In the genomic region with DNA sequence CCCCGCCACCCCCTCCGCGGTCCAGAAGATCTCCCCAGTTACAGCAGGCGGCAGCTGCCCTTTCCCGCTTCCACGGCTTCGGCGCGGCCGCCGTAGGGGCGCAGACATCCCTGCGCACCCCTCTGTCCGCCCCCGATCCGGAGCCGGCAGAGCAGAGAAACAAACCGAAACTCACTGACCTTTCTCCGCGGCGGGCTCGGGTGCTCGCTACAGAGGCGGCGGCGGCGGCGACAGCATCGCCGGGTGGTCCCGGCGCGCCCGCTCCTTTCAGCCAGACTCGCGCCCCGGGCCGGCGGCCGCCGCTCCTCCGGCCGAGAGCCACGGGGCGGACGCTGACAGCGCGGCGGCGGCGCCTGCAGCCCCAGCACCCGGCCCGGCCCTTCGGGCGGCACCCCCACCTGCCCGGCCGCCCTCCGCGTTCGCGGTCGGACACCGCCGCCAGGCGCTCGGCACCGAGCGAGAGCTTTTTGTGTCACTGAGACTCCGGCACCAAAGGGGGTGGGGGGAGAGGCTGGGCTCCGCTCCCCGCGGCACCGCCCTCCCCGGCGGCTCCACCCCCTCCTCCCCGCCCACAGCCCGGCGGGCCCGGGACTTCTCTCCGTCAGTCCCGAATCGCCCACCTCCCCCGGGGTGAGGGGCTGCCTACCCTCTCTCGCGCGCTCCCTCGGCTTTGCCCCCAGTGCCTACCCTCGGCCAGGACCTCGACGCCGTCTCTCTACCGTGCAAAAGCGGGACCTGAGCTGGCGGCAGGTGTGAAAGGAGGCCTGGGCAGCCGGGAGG, we compare ENCODE assay signal across 8 cellular contexts. TPM values are rescaled to one million over a fixed set of nuclear protein-coding genes. Genes with fewer than 3 reads are reported as not detected.
DNase-seq lines count a peak whose midpoint lies in the region; ATAC-seq and TF ChIP-seq lines count a peak whose summit lies in the region.

No MANE protein-coding gene starts in this region.

- ATAC-seq in GM18907 (IDR thresholded peaks at IDR 0.05; ENCODE audit: unreplicated experiment) (peak; percentile 84), HG03139 (IDR thresholded peaks at IDR 0.05; ENCODE audit: unreplicated experiment) (peak; percentile 56)

- no peak for TF ChIP-seq POLR2A in erythroblast (IDR thresholded peaks at IDR 0.05; ENCODE audit: low read length)

- DNase-seq in AG08396 (ENCODE audit: low spot score) (peak; percentile 95), NCI-H748 (lab: John Stamatoyannopoulos, UW; ENCODE audit: unreplicated experiment) (peak; percentile 80), activated T-cell treated with anti-CD3 and anti-CD28 coated beads for 4 hours (peak; percentile 71), erythroblast (lab: John Stamatoyannopoulos, UW) (peak; percentile 74 to 81), mucosa of gallbladder (ENCODE audit: low spot score) (peak; percentile 86)
- peak; percentile 43 to 49 for DNase-seq in stimulated activated CD8-positive, alpha-beta memory T cell treated with anti-CD3 and anti-CD28 coated beads, Interleukin-2, amount 100 ng/mL, for 48 hours (ENCODE audit: low read depth in 2 of 2)

RNA-seq across cellular contexts. Expression of a gene that starts 1.4 kb away (rescaled TPM):
- total RNA-seq in mucosa of gallbladder: 18.2 TPM

Comparison
In these comparisons a context has a peak if more than half of its experiments do, and no peak if none do; other contexts are left out.
1. Peak in every context shown above with its lines: DNase-seq and ATAC-seq.